Comparison of ENCODE assay signal across 15 cellular contexts in genomic region chr6:137112067-137112355, GRCh38.
DNase-seq lines count a peak whose midpoint lies in the region; ATAC-seq, FAIRE-seq and TF ChIP-seq lines count a peak whose summit lies in the region.
"Had no signal": no experiment of that assay in that cellular context is flagged by ENCODE, and none has a peak within 500 bp of the region (broad histone marks: within the 10 kb centered on the region; RNA-seq: fewer than 3 reads in every experiment).

No MANE protein-coding gene starts in this region.

- peak overlapping the region; percentile 1 for H3K27ac Mint-ChIP-seq in astrocyte (ENCODE audit: unreplicated experiment)
- H3K27ac Mint-ChIP-seq in stimulated activated memory B cell treated with anti-CD40 and anti-IgM and Interleukin-4, amounts not matched to agents 10 μg/mL and 1 μg/mL and 100 μg/mL, for 72 hours, result no peak overlapping the region
- H3K27ac Mint-ChIP-seq: IgD-negative memory B cell, progenitor cell of endocrine pancreas had no signal

- FAIRE-seq in astrocyte (lab: Jason Lieb, UNC), result no peak

- H3K9me3 ChIP-seq in astrocyte (ENCODE audit: insufficient read depth, low read depth, low read length), result no peaks in the 10 kb centered on the region
- H3K9me3 ChIP-seq: Peyer's patch had no signal

- H3K27me3 ChIP-seq in astrocyte (ENCODE audit: insufficient read depth, low read length), result no peaks in the 10 kb centered on the region
- H3K27me3 ChIP-seq: Peyer's patch had no signal

- no peaks in the 10 kb centered on the region for H3K79me2 ChIP-seq in astrocyte (ENCODE audit: insufficient read depth, low read length)

- no peaks in the 10 kb centered on the region for H3K4me1 ChIP-seq in astrocyte (ENCODE audit: insufficient read depth, low read length)
- H3K4me1 ChIP-seq: Peyer's patch had no signal

- H3K4me3 ChIP-seq in AG09309 (ENCODE audit: control insufficient read depth, low read depth, low read length), result no peak overlapping the region
- H3K4me3 ChIP-seq in astrocyte (ENCODE audit: insufficient read depth, low read depth, low read length), result no peak overlapping the region
- H3K4me3 ChIP-seq in foreskin fibroblast (ENCODE audit: low read depth in 1 of 2, low read length in 2 of 2), result no peak overlapping the region
- H3K4me3 ChIP-seq: Peyer's patch had no signal

- no peak for ATAC-seq in stimulated activated memory B cell treated with anti-CD40 and anti-IgM and Interleukin-4, amounts not matched to agents 10 μg/mL and 1 μg/mL and 100 μg/mL, for 72 hours

- no peak overlapping the region for H2AFZ ChIP-seq in astrocyte (ENCODE audit: low read depth, low read length)

- no peak overlapping the region for H3K9ac ChIP-seq in astrocyte (ENCODE audit: low read length)

- H3K4me1 Mint-ChIP-seq in astrocyte (ENCODE audit: low read depth, unreplicated experiment), result peaks cover 4% of the 10 kb centered on the region
- peaks cover 13% of the 10 kb centered on the region for H3K4me1 Mint-ChIP-seq in stimulated activated memory B cell treated with anti-CD40 and anti-IgM and Interleukin-4, amounts not matched to agents 10 μg/mL and 1 μg/mL and 100 μg/mL, for 72 hours

- H3K4me2 ChIP-seq in astrocyte (ENCODE audit: low read length), result no peak overlapping the region

- H3K9me3 Mint-ChIP-seq in astrocyte (ENCODE audit: unreplicated experiment), result peaks cover 8% of the 10 kb centered on the region
- H3K9me3 Mint-ChIP-seq in stimulated activated memory B cell treated with anti-CD40 and anti-IgM and Interleukin-4, amounts not matched to agents 10 μg/mL and 1 μg/mL and 100 μg/mL, for 72 hours, result peaks cover 2% of the 10 kb centered on the region
- H3K9me3 Mint-ChIP-seq: IgD-negative memory B cell had no signal

- H3K36me3 ChIP-seq in astrocyte (ENCODE audit: insufficient read depth, low read length), result no peaks in the 10 kb centered on the region
- H3K36me3 ChIP-seq: Peyer's patch had no signal

- H3K36me3 Mint-ChIP-seq in astrocyte (ENCODE audit: low read depth, unreplicated experiment), result no peaks in the 10 kb centered on the region
- H3K36me3 Mint-ChIP-seq in stimulated activated memory B cell treated with anti-CD40 and anti-IgM and Interleukin-4, amounts not matched to agents 10 μg/mL and 1 μg/mL and 100 μg/mL, for 72 hours, result no peaks in the 10 kb centered on the region
- H3K36me3 Mint-ChIP-seq: IgD-negative memory B cell had no signal

- TF ChIP-seq CTCF in AG09309 (IDR thresholded peaks at IDR 0.05; ENCODE audit: control insufficient read depth, insufficient read depth, low read depth, low read length, missing control alignments) (no peak), astrocyte (IDR thresholded peaks at IDR 0.05; ENCODE audit: insufficient read depth, low read depth, low read length) (no peak), foreskin fibroblast (IDR thresholded peaks at IDR 0.05; ENCODE audit: low read depth, low read length) (no peak)

- H3K27me3 Mint-ChIP-seq in astrocyte (ENCODE audit: low read depth, unreplicated experiment), result no peaks in the 10 kb centered on the region
- H3K27me3 Mint-ChIP-seq in stimulated activated memory B cell treated with anti-CD40 and anti-IgM and Interleukin-4, amounts not matched to agents 10 μg/mL and 1 μg/mL and 100 μg/mL, for 72 hours, result no peaks in the 10 kb centered on the region
- H3K27me3 Mint-ChIP-seq: IgD-negative memory B cell, progenitor cell of endocrine pancreas had no signal

- H3K27ac ChIP-seq in astrocyte (ENCODE audit: low read depth, low read length), result no peak overlapping the region
- H3K27ac ChIP-seq: Peyer's patch had no signal

- no peak overlapping the region for H3K4me3 Mint-ChIP-seq in astrocyte (ENCODE audit: unreplicated experiment)
- H3K4me3 Mint-ChIP-seq in stimulated activated memory B cell treated with anti-CD40 and anti-IgM and Interleukin-4, amounts not matched to agents 10 μg/mL and 1 μg/mL and 100 μg/mL, for 72 hours, result no peak overlapping the region
- H3K4me3 Mint-ChIP-seq: IgD-negative memory B cell had no signal

- DNase-seq in AG09309 (ENCODE audit: low read depth), result peak; percentile 51
- peak; percentile 85 for DNase-seq in HS-27A (ENCODE audit: low read depth)
- DNase-seq in astrocyte (ENCODE audit: low read depth), result peak; percentile 33
- peak; percentile 24 to 65 for DNase-seq in foreskin fibroblast
- DNase-seq in DMS153 (lab: John Stamatoyannopoulos, UW), result no peak
- DNase-seq in GM19238 (ENCODE audit: insufficient read length, low spot score), result no peak
- no peak for DNase-seq in NCI-H1092 (lab: John Stamatoyannopoulos, UW)
- DNase-seq: amniotic stem cell, Calu3, NCI-H1436, NCI-H510A treated with DMSO at 0.1 percent for 48 hours, Peyer's patch had no signal

- H4K20me1 ChIP-seq in astrocyte (ENCODE audit: insufficient read depth, low read length), result no peaks in the 10 kb centered on the region

Comparison
In these comparisons a context has a peak if more than half of its experiments do, and no peak if none do; other contexts are left out.
1. DNase-seq: peak in AG09309 (single experiment), HS-27A (single experiment), astrocyte (single experiment) and foreskin fibroblast (2 of 2); none in DMS153 (single experiment), GM19238 (single experiment) and NCI-H1092 (single experiment).